ENCODE assay signal across 34 cellular contexts in the genomic region with DNA sequence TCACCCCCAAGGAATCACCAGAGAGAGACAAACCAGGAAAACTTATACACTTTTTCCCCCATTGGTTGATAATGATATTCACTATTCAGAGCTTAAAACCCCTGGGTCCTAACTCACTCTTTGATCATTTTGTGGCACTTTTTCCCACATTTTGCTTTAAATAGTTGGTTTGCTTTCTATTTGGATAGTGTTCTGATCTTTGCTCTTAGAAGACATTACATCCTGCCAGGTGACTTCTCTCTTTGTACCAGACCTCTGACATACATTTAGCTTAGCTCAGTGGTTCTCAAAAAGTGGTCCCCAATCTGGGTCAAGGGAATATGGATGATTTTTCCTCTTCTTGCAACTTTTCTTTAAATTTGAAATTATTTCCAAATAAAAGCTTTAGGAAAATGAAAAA.
"Had no signal": no experiment of that assay in that cellular context is flagged by ENCODE, and none has a peak within 500 bp of the region (broad histone marks: within the 10 kb centered on the region; RNA-seq: fewer than 3 reads in every experiment).

No MANE protein-coding gene starts in this region.

- DNase-seq: Karpas-422, Kasumi-1, MG63, MM.1S, MV-4-11, NCI-H1048, NCI-H1092, NCI-H1092 treated with DMSO at 0.1 percent for 48 hours, NCI-H1105, NCI-H1105 treated with DMSO at 0.1 percent for 48 hours, NCI-H1417, NCI-H1417 treated with DMSO at 0.1 percent for 48 hours, NCI-H1436, NCI-H1436 treated with DMSO at 0.1 percent for 48 hours, NCI-H146, NCI-H1694, NCI-H1694 treated with DMSO at 0.1 percent for 48 hours, NCI-H187, NCI-H187 treated with DMSO at 0.1 percent for 48 hours, NCI-H1930, NCI-H2029, NCI-H2029 treated with DMSO at 0.1 percent for 48 hours, NCI-H2081, NCI-H2081 treated with DMSO at 0.1 percent for 48 hours, NCI-H2107, NCI-H2171, NCI-H2171 treated with DMSO at 0.1 percent for 48 hours, NCI-H2227 treated with DMSO at 0.1 percent for 48 hours, NCI-H226, NCI-H345, NCI-H446, NCI-H446 treated with DMSO at 0.1 percent for 48 hours, NCI-H510A had no signal

- H3K36me3 ChIP-seq: MG63 had no signal

- H3K4me2 ChIP-seq: KMS-11 had no signal

- H3K27ac ChIP-seq: KMS-11 had no signal

- H3K9ac ChIP-seq: KMS-11 had no signal

- H3K9me3 ChIP-seq: MG63 had no signal

- H3K4me3 ChIP-seq: MG63 had no signal

- H3K27me3 ChIP-seq: MG63 had no signal
